17 cellular contexts compared by ENCODE assay signal in the genomic region with DNA sequence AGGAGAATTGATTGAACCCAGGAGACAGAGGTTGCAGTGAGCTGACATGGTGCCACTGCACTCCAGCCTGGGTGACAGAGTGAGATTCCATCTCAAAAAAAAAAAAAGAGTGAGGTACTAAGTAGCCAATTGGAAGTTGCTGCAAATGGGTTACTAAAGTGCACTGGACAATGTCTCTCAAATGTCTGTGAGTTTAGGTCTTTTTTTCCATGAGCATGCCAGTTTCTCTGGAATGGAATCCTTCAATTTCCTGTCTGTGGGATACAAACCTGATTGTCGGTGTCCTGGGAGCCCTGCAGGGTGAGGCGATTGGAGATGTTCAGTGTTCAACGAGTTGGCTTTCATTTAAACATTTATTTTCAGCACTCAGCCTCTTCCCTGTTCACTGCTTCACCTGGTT. TPM values are rescaled to one million over a fixed set of nuclear protein-coding genes. Genes with fewer than 3 reads are reported as not detected.
DNase-seq lines count a peak whose midpoint lies in the region; ATAC-seq and TF ChIP-seq lines count a peak whose summit lies in the region.
"Had no signal": no experiment of that assay in that cellular context is flagged by ENCODE, and none has a peak within 500 bp of the region (broad histone marks: within the 10 kb centered on the region; RNA-seq: fewer than 3 reads in every experiment).

No MANE protein-coding gene starts in this region.

- dilution Hi-C loops in IMR-90 (cut with HindIII; ENCODE audit: low sequenced_read_pairs, unreplicated experiment), result no loop called here

- H3K27ac ChIP-seq in IMR-90 (ENCODE audit: insufficient read depth, low read length) (no peak overlapping the region), mesendoderm (ENCODE audit: low read depth, low read length) (no peak overlapping the region), esophagus squamous epithelium (no peak overlapping the region)

- 0 out of 2 replicates have a peak overlapping the region, but pooled peaks have one; percentile 9 for H4K91ac ChIP-seq in IMR-90 (ENCODE audit: insufficient read depth, low read depth, low read length)

- POLR2A ChIA-PET in IMR-90 (lab: Charles Lee; ENCODE audit: unreplicated experiment), result no interaction called here

- H3K23ac ChIP-seq in IMR-90 (ENCODE audit: low read depth, low read length) (no peak overlapping the region), mesendoderm (ENCODE audit: low read length) (peak overlapping the region; percentile 20)

- H2AK9ac ChIP-seq in IMR-90 (replicated peaks; ENCODE audit: low read depth, low read length, poor library complexity), result no peak overlapping the region

- H2BK15ac ChIP-seq in IMR-90 (ENCODE audit: low read depth, low read length) (0 out of 3 replicates have a peak overlapping the region, but pooled peaks have one; percentile 72), mesendoderm (replicated peaks; ENCODE audit: low read depth) (peak overlapping the region; percentile 59)

- H3K4me1 ChIP-seq in IMR-90 (ENCODE audit: control insufficient read depth, insufficient read depth, low read length), result peaks cover 15% of the 10 kb centered on the region
- H3K4me1 ChIP-seq in mesendoderm (ENCODE audit: control insufficient read depth, low read depth, low read length), result peaks cover 4% of the 10 kb centered on the region
- peaks cover 3 to 15% (median 4%) of the 10 kb centered on the region in 3 donors for H3K4me1 ChIP-seq in esophagus squamous epithelium

- H3K4me3 ChIP-seq in IMR-90 (ENCODE audit: insufficient read depth, low read depth, low read length) (no peak overlapping the region), mesendoderm (ENCODE audit: low read length) (no peak overlapping the region), esophagus squamous epithelium (no peak overlapping the region)

- intact Hi-C loops in IMR-90 (cut with micrococcal nuclease), result no loop called here
- intact Hi-C loops in esophagus squamous epithelium (cut with DNase I), result no loop called here

- peak overlapping the region; percentile 9 for H2AFZ ChIP-seq in IMR-90 (replicated peaks; ENCODE audit: low read length, poor library complexity)

- H3K36me3 ChIP-seq in IMR-90 (ENCODE audit: control insufficient read depth, insufficient read depth, low read length) (no peaks in the 10 kb centered on the region), mesendoderm (ENCODE audit: control insufficient read depth, insufficient read depth, low read length) (no peaks in the 10 kb centered on the region), esophagus squamous epithelium (no peaks in the 10 kb centered on the region)
- H3K36me3 ChIP-seq: BE2C had no signal

- H3K9ac ChIP-seq in IMR-90 (ENCODE audit: low read depth, low read length), result no peak overlapping the region
- H3K9ac ChIP-seq in mesendoderm (ENCODE audit: low read length), result no peak overlapping the region

- H3K14ac ChIP-seq in IMR-90 (replicated peaks; ENCODE audit: low read depth, low read length), result 0 out of 2 replicates have a peak overlapping the region, but pooled peaks have one; percentile 22

- TF ChIP-seq POLR2A in IMR-90 (IDR thresholded peaks at IDR 0.05; ENCODE audit: low read depth, low read length), result no peak
- TF ChIP-seq POLR2A in esophagus squamous epithelium (IDR thresholded peaks at IDR 0.05), result no peak

- peak overlapping the region; percentile 25; the same call in 1 of the 2 replicates for H3K18ac ChIP-seq in IMR-90 (ENCODE audit: low read depth, low read length)
- peak overlapping the region; percentile 60 for H3K18ac ChIP-seq in mesendoderm (ENCODE audit: low read length)

- H3K4me2 ChIP-seq in IMR-90 (ENCODE audit: low read depth, low read length) (no peak overlapping the region), mesendoderm (ENCODE audit: low read length) (no peak overlapping the region)

- H3K79me1 ChIP-seq in IMR-90 (ENCODE audit: low read depth in 1 of 2, low read length in 2 of 2) (peaks cover 0 to 20% of the 10 kb centered on the region in 2 experiments; a peak in 2 of 4 replicates), mesendoderm (ENCODE audit: low read length) (no peaks in the 10 kb centered on the region)

- ATAC-seq in IMR-90 (ENCODE audit: low read depth), result no peak
- no peak for ATAC-seq in GM19035 (IDR thresholded peaks at IDR 0.05; ENCODE audit: unreplicated experiment)
- no peak for ATAC-seq in GM18909 (IDR thresholded peaks at IDR 0.05; ENCODE audit: poor library complexity, unreplicated experiment)

- H3K9me3 ChIP-seq in IMR-90 (ENCODE audit: control insufficient read depth, insufficient read depth, low read length) (no peaks in the 10 kb centered on the region), esophagus squamous epithelium (no peaks in the 10 kb centered on the region)
- H3K9me3 ChIP-seq: BE2C had no signal

- H3K9me1 ChIP-seq in IMR-90 (ENCODE audit: insufficient read depth, low read length), result peaks cover 12% of the 10 kb centered on the region

- TF ChIP-seq CTCF in IMR-90 (conservative IDR thresholded peaks at IDR 0.05; ENCODE audit: low read depth, low read length) (no peak), esophagus squamous epithelium (IDR thresholded peaks at IDR 0.05) (no peak)

- CTCF ChIA-PET in IMR-90 (lab: Yijun Ruan, JAX), result no interaction called here

- H2AK5ac ChIP-seq in IMR-90 (ENCODE audit: low read depth, low read length) (peak overlapping the region; percentile 27; the same call in 1 of the 2 replicates), mesendoderm (ENCODE audit: low read length) (no peak overlapping the region)

- H4K5ac ChIP-seq in IMR-90 (ENCODE audit: low read depth, low read length) (no peak overlapping the region), mesendoderm (ENCODE audit: low read length) (no peak overlapping the region)

- H2BK5ac ChIP-seq in IMR-90 (ENCODE audit: low read depth, low read length, poor library complexity, severe bottlenecking), result no peak overlapping the region
- no peak overlapping the region for H2BK5ac ChIP-seq in mesendoderm (ENCODE audit: low read length)

- H3K56ac ChIP-seq in IMR-90 (ENCODE audit: extremely low read depth, insufficient read depth, low read length) (no peak overlapping the region), mesendoderm (ENCODE audit: low read length) (no peak overlapping the region)

- in situ Hi-C loops in IMR-90 (cut with MboI; ENCODE audit: low sequenced_read_pairs), result loop anchor here (5.0 kb wide), 1 partner anchor 77 kb away; no protein-coding TSS in a partner anchor

- no peak overlapping the region; a peak in 1 of 4 replicates for H4K8ac ChIP-seq in IMR-90 (ENCODE audit: low read depth in 2 of 2, low read length in 2 of 2)
- H4K8ac ChIP-seq in mesendoderm (ENCODE audit: low read depth, low read length), result no peak overlapping the region

- TF ChIP-seq RAD21 in IMR-90 (IDR thresholded peaks at IDR 0.05; ENCODE audit: low read length), result no peak

- WGBS in IMR-90 (ENCODE audit: extremely low coverage in 2 of 2, insufficient read length in 1 of 2), 2 experiments, result no CpG with 5 or more reads among the region's 3 CpGs
- WGBS in mesendoderm (ENCODE audit: extremely low coverage, insufficient coverage, low lambda C conversion rate), result no CpG with 5 or more reads among the region's 3 CpGs
- WGBS in esophagus squamous epithelium, 2 donors, result 86 to 87% methylated on average over 3 of the region's 3 CpGs

- H2BK20ac ChIP-seq in IMR-90 (ENCODE audit: low read depth, low read length), result peak overlapping the region; percentile 3

- 0 out of 2 replicates have a peak overlapping the region, but pooled peaks have one; percentile 2 for H3K4ac ChIP-seq in IMR-90 (ENCODE audit: low read depth, low read length)
- H3K4ac ChIP-seq in mesendoderm (ENCODE audit: low read depth, low read length), result peak overlapping the region; percentile 12

- DNase-seq in IMR-90 (no peak), dermis blood vessel endothelial cell (peak; percentile 7), mesendoderm (peak; percentile 32), Ammon's horn (ENCODE audit: low spot score) (no peak), esophagus squamous epithelium (lab: John Stamatoyannopoulos, UW) (no peak)
- DNase-seq: BE2C; C1 segment of cervical spinal cord; CD4-positive, CD25-positive, alpha-beta regulatory T cell; CD8-positive, alpha-beta memory T cell; COR-L47; DMS 273 treated with DMSO at 0.1 percent for 48 hours; DMS53; DND-41; GOT3; H9 had no signal

- H3K79me2 ChIP-seq in mesendoderm (ENCODE audit: control insufficient read depth, insufficient read depth, low read length), result no peaks in the 10 kb centered on the region

- H2BK120ac ChIP-seq in IMR-90 (ENCODE audit: low read depth, low read length) (0 out of 2 replicates have a peak overlapping the region, but pooled peaks have one; percentile 18), mesendoderm (ENCODE audit: low read depth, low read length) (no peak overlapping the region)

- no peaks in the 10 kb centered on the region for H3K27me3 ChIP-seq in IMR-90 (ENCODE audit: control insufficient read depth, insufficient read depth, low read length)
- H3K27me3 ChIP-seq in mesendoderm (ENCODE audit: insufficient read depth, low read length, poor library complexity), result no peaks in the 10 kb centered on the region
- no peaks in the 10 kb centered on the region for H3K27me3 ChIP-seq in esophagus squamous epithelium

- BruUV-seq in IMR-90 (replicated peaks; lab: Mats Ljungman, UMichigan), result no TSS peak

- H4K20me1 ChIP-seq in IMR-90 (ENCODE audit: insufficient read depth, low read length), result no peaks in the 10 kb centered on the region

TF ChIP-seq in IMR-90, 13 proteins besides CTCF, POLR2A, EP300 and RAD21 (continues in another document):
- no peak for TF ChIP-seq MXI1 (IDR thresholded peaks at IDR 0.05; ENCODE audit: borderline replicate concordance, low read depth, low read length)
- TF ChIP-seq MAFK (IDR thresholded peaks at IDR 0.05; ENCODE audit: low read depth, low read length), result no peak
- no peak for TF ChIP-seq SMC3 (IDR thresholded peaks at IDR 0.05; ENCODE audit: low read depth, low read length)
- no peak for TF ChIP-seq RCOR1 (IDR thresholded peaks at IDR 0.05; ENCODE audit: insufficient replicate concordance, low read length)
- no peak for TF ChIP-seq BHLHE40 (IDR thresholded peaks at IDR 0.05; ENCODE audit: low read depth, low read length)
- no peak for TF ChIP-seq CEBPB (IDR thresholded peaks at IDR 0.05; ENCODE audit: low read depth, low read length)
- TF ChIP-seq MAZ (IDR thresholded peaks at IDR 0.05; ENCODE audit: borderline replicate concordance, low read depth, low read length), result no peak
- TF ChIP-seq RFX5 (IDR thresholded peaks at IDR 0.05; ENCODE audit: low read depth, low read length), result no peak

RNA-seq across cellular contexts. Expression of gene CALD1, which starts 5.4 kb away (rescaled TPM):
- total RNA-seq in IMR-90 (2012; rRNA removed) (487 and 532 TPM in 2 replicates), dermis blood vessel endothelial cell (228 and 258 TPM in 2 replicates), esophagus squamous epithelium (100 to 1,000 TPM in 2 of 4 donors, 10 to 100 TPM in 2; 32.3 to 462 (median 98.4) TPM)
- polyA plus RNA-seq in IMR-90 (2012; rRNA removed), result 375 and 382 TPM in 2 replicates
- polyA plus RNA-seq in IMR-90 (2012; cell fraction: cytosol; rRNA removed), result 140 and 308 TPM in 2 replicates
- polyA plus RNA-seq in IMR-90 (2012; cell fraction: nucleus; rRNA removed; ENCODE audit: low replicate concordance), result 114 and 384 TPM in 2 replicates
- 379 TPM for polyA plus RNA-seq in mesendoderm (2013, experiment 1 of 2)
- polyA plus RNA-seq in mesendoderm (2013, experiment 2 of 2), result 417 TPM
- polyA plus RNA-seq: CD8-positive, alpha-beta memory T cell had no signal

Comparison
In these comparisons a context has a peak if more than half of its experiments do, and no peak if none do; other contexts are left out.
1. DNase-seq: peak in dermis blood vessel endothelial cell (single experiment) and mesendoderm (single experiment); none in IMR-90 (single experiment), Ammon's horn (single experiment) and esophagus squamous epithelium (single experiment).